19 cellular contexts compared by ENCODE assay signal in the genomic region with DNA sequence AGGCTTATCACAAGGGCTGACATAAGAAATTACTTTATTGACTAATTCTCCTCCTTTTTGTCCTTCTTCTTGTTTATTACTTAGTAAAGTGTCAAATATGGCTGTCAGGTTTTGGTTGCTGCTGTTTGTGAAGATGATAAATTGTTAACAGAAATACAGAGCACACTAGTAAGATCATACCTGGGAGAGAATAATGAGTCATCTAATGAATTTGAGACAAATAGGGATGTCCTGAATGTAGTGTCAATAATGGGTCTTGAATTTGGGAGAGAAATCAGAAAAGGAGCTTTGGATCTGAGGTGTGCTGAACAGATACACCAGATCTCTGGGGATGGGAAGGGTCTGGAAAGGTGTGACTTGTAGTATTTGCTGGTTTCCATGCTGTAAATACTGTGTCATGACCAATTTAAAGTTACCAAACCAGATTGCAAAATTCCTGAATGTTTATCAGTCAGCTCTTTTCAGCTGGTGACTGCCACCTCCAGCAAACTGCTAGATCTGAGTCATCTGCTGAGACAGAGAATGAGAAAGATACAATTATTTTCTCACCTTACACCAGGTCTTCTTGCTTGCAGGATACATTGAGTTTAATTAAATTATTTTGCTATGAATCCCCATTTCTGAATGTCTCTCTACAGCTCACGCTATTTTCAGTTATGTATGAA.
DNase-seq lines count a peak whose midpoint lies in the region; ATAC-seq and TF ChIP-seq lines count a peak whose summit lies in the region.
"Had no signal": no experiment of that assay in that cellular context is flagged by ENCODE, and none has a peak within 500 bp of the region (broad histone marks: within the 10 kb centered on the region; RNA-seq: fewer than 3 reads in every experiment).

No MANE protein-coding gene starts in this region.

- H3K4me1 Mint-ChIP-seq in endodermal cell: peaks cover 14% of the 10 kb centered on the region

- POLR2A ChIA-PET in OCI-LY7 (lab: Charles Lee): interaction anchor here (0.6 to 1.4 kb wide), 2 partner anchors 21 to 26 kb away, joined by 4 read pairs; no protein-coding TSS in a partner anchor

- whole genome bisulfite sequencing in endodermal cell (ENCODE audit: insufficient coverage in 1 of 2, insufficient read length in 1 of 2), 2 experiments: 81% methylated on average over 1 of the region's 1 CpG; no CpG with 5 or more reads in 1 of the 2 experiments

- H3K9me3 Mint-ChIP-seq in activated naive CD4-positive, alpha-beta T cell treated with anti-CD3 and anti-CD28 coated beads, Interleukin-2, amount 50 U/mL, for 72 hours: peaks cover 13 to 15% of the 10 kb centered on the region in 2 donors
- H3K9me3 Mint-ChIP-seq in endodermal cell: no peaks in the 10 kb centered on the region
- H3K9me3 Mint-ChIP-seq: CD4-positive, alpha-beta T cell; effector memory CD8-positive, alpha-beta T cell; T-helper 2 cell treated with Interferon-gamma antibody and Interleukin-4, amounts not matched to agents 5 μg/mL and 100 μg/mL, for 36 hours had no signal

- no peak overlapping the region for H3K4me3 ChIP-seq in OCI-LY7 (ENCODE audit: low read depth, low read length, poor library complexity, severe bottlenecking)
- H3K4me3 ChIP-seq in endodermal cell (ENCODE audit: low read length): no peak overlapping the region
- H3K4me3 ChIP-seq: suprapubic skin had no signal

- peaks cover 36% of the 10 kb centered on the region for H3K4me1 ChIP-seq in OCI-LY7 (ENCODE audit: insufficient read depth, low read length, poor library complexity, severe bottlenecking)
- H3K4me1 ChIP-seq in endodermal cell (ENCODE audit: control insufficient read depth, insufficient read depth, low read length): peaks cover 11% of the 10 kb centered on the region

- CTCF ChIA-PET in OCI-LY7 (lab: Charles Lee; ENCODE audit: unreplicated experiment): no interaction called here

- no peaks in the 10 kb centered on the region for H3K27me3 Mint-ChIP-seq in endodermal cell (ENCODE audit: insufficient read depth)
- H3K27me3 Mint-ChIP-seq: CD4-positive, alpha-beta T cell; effector memory CD8-positive, alpha-beta T cell had no signal

- ATAC-seq in activated naive CD4-positive, alpha-beta T cell treated with anti-CD3 and anti-CD28 coated beads, Interleukin-2, amount 50 U/mL, for 72 hours: peak; percentile 64 to 73
- ATAC-seq in GM19328 (IDR thresholded peaks at IDR 0.05; ENCODE audit: unreplicated experiment): no peak
- no peak for ATAC-seq in GM21737 (IDR thresholded peaks at IDR 0.05; ENCODE audit: unreplicated experiment)
- no peak for ATAC-seq in HG03135 (IDR thresholded peaks at IDR 0.05; ENCODE audit: unreplicated experiment)
- ATAC-seq: effector memory CD8-positive, alpha-beta T cell had no signal

- BruUV-seq in OCI-LY7 (replicated peaks; lab: Mats Ljungman, UMichigan): no TSS peak

- H4K20me1 ChIP-seq in OCI-LY7 (ENCODE audit: insufficient read depth, low read length): no peaks in the 10 kb centered on the region

- no peak for TF ChIP-seq CTCF in OCI-LY7 (conservative IDR thresholded peaks at IDR 0.05; ENCODE audit: low read length)
- no peak for TF ChIP-seq CTCF in endodermal cell (conservative IDR thresholded peaks at IDR 0.05)

- H3K36me3 ChIP-seq in OCI-LY7 (ENCODE audit: insufficient read depth, low read length) (peaks cover 15% of the 10 kb centered on the region; the same call in 1 of the 2 replicates), endodermal cell (ENCODE audit: control insufficient read depth, insufficient read depth, low read length) (no peaks in the 10 kb centered on the region)
- H3K36me3 ChIP-seq: suprapubic skin had no signal

- H3K9ac ChIP-seq in endodermal cell (ENCODE audit: extremely low read depth, low read length, poor library complexity, severe bottlenecking): no peak overlapping the region

- no peak overlapping the region for H3K4me3 Mint-ChIP-seq in endodermal cell
- H3K4me3 Mint-ChIP-seq: CD4-positive, alpha-beta T cell; effector memory CD8-positive, alpha-beta T cell; T-helper 2 cell treated with Interferon-gamma antibody and Interleukin-4, amounts not matched to agents 5 μg/mL and 100 μg/mL, for 36 hours had no signal

- H2AFZ ChIP-seq in OCI-LY7 (ENCODE audit: low read length): peak overlapping the region; percentile 45; the same call in 1 of the 2 replicates

- DNase-seq in activated naive CD4-positive, alpha-beta T cell treated with anti-CD3 and anti-CD28 coated beads, Interleukin-2, amount 50 U/mL, for 72 hours (ENCODE audit: low spot score in 2 of 2): no peak
- no peak for DNase-seq in activated naive CD4-positive, alpha-beta T cell treated with Interleukin-2 at 50 U/mL for 16 hours
- DNase-seq in OCI-LY7 (ENCODE audit: low spot score) (no peak), endodermal cell (peak; percentile 48), renal cortical epithelial cell (ENCODE audit: low read depth) (peak; percentile 41)
- DNase-seq: activated CD4-positive, CD25-positive, alpha-beta regulatory T cell treated with anti-CD3 and anti-CD28 coated beads, Interleukin-2, amount 50 U/mL, for 72 hours; activated T-cell treated with anti-CD3 and anti-CD28 coated beads, Interleukin-2, amount 50 U/mL, for 1 hour; CD4-positive, alpha-beta T cell; DND-41; effector memory CD8-positive, alpha-beta T cell; hippocampal formation; kidney glomerular epithelial cell; NCI-H345; NK-92 treated with Interleukin-12 subunit alpha and Interleukin-12 subunit beta, amount 100 ng/mL, for 24 hours had no signal

- no peak overlapping the region for H3K27ac Mint-ChIP-seq in activated naive CD4-positive, alpha-beta T cell treated with anti-CD3 and anti-CD28 coated beads, Interleukin-2, amount 50 U/mL, for 72 hours
- peak overlapping the region; percentile 26 for H3K27ac Mint-ChIP-seq in endodermal cell
- H3K27ac Mint-ChIP-seq: CD4-positive, alpha-beta T cell; T-helper 2 cell treated with Interferon-gamma antibody and Interleukin-4, amounts not matched to agents 5 μg/mL and 100 μg/mL, for 36 hours had no signal

- no peak overlapping the region for H3K27ac ChIP-seq in OCI-LY7 (ENCODE audit: low read depth, low read length, poor library complexity, severe bottlenecking)
- H3K27ac ChIP-seq in endodermal cell (ENCODE audit: low read depth, low read length): no peak overlapping the region
- H3K27ac ChIP-seq: suprapubic skin had no signal

- H3K27me3 ChIP-seq in endodermal cell (ENCODE audit: control insufficient read depth, insufficient read depth, low read length, poor library complexity, severe bottlenecking): no peaks in the 10 kb centered on the region
- H3K27me3 ChIP-seq: suprapubic skin had no signal

- peaks cover 12 to 30% of the 10 kb centered on the region in 2 donors for H3K36me3 Mint-ChIP-seq in activated naive CD4-positive, alpha-beta T cell treated with anti-CD3 and anti-CD28 coated beads, Interleukin-2, amount 50 U/mL, for 72 hours
- no peaks in the 10 kb centered on the region for H3K36me3 Mint-ChIP-seq in endodermal cell (ENCODE audit: low read depth)

- H3K4me2 ChIP-seq in OCI-LY7 (ENCODE audit: low read length): no peak overlapping the region

- H3K9me2 ChIP-seq in OCI-LY7 (ENCODE audit: insufficient read depth, low read length): no peaks in the 10 kb centered on the region

- H3K9me3 ChIP-seq in OCI-LY7 (ENCODE audit: low read length): peaks cover 20% of the 10 kb centered on the region; the same call in 1 of the 2 replicates
- no peaks in the 10 kb centered on the region for H3K9me3 ChIP-seq in endodermal cell (ENCODE audit: control insufficient read depth, low read length)
- H3K9me3 ChIP-seq: suprapubic skin had no signal

- intact Hi-C loops in OCI-LY7 (cut with micrococcal nuclease; ENCODE audit: unreplicated experiment): loop anchor here (5.0 kb wide), 2 partner anchors 80 to 260 kb away; no protein-coding TSS in a partner anchor

- no peaks in the 10 kb centered on the region for H3K79me2 ChIP-seq in OCI-LY7 (ENCODE audit: insufficient read depth, low read depth, low read length)

Comparison
In these comparisons a context has a peak if more than half of its experiments do, and no peak if none do; other contexts are left out.
1. ATAC-seq: peak in activated naive CD4-positive, alpha-beta T cell treated with anti-CD3 and anti-CD28 coated beads, Interleukin-2, amount 50 U/mL, for 72 hours (2 of 2); none in GM19328 (single experiment), GM21737 (single experiment) and HG03135 (single experiment).
2. DNase-seq: peak in endodermal cell (single experiment) and renal cortical epithelial cell (single experiment); none in activated naive CD4-positive, alpha-beta T cell treated with anti-CD3 and anti-CD28 coated beads, Interleukin-2, amount 50 U/mL, for 72 hours (0 of 2), activated naive CD4-positive, alpha-beta T cell treated with Interleukin-2 at 50 U/mL for 16 hours (single experiment) and OCI-LY7 (single experiment).